In genomic region chr6:42230320-42231034, GRCh38 we compare ENCODE assay signal across 1 cellular context.
A peak's percentile ranks its signal among the peaks of the same experiment; 100 is the strongest.
TF ChIP-seq lines count a peak whose summit lies in the region.

No MANE protein-coding gene starts in this region.

TF ChIP-seq in HEK293, 187 proteins besides CTCF, POLR2A, EP300 and RAD21 (continued from another document):
- TF ChIP-seq ZNF280C (tag by site-specific recombination; IDR thresholded peaks at IDR 0.05) (no peak), ZNF362 (tag by site-specific recombination; IDR thresholded peaks at IDR 0.05) (no peak), ZNF398 (tag by site-specific recombination; IDR thresholded peaks at IDR 0.05) (no peak), ZNF677 (tag by site-specific recombination; IDR thresholded peaks at IDR 0.05) (no peak), ZNF473 (tag by site-specific recombination; IDR thresholded peaks at IDR 0.05) (no peak), ZNF140 (tag by site-specific recombination; IDR thresholded peaks at IDR 0.05) (no peak), EGR2 (tag by site-specific recombination; IDR thresholded peaks at IDR 0.05; ENCODE audit: low read depth) (peak; percentile 64), ZFHX2 (tag by site-specific recombination; conservative IDR thresholded peaks at IDR 0.05) (peak; percentile 70), ZNF10 (tag by site-specific recombination; IDR thresholded peaks at IDR 0.05) (0 out of 2 replicates have a peak, but pooled peaks have one; percentile 24), ZNF654 (tag by site-specific recombination; IDR thresholded peaks at IDR 0.05; ENCODE audit: low read depth) (peak; percentile 70), GFI1B (tag by site-specific recombination; IDR thresholded peaks at IDR 0.05) (no peak), ZNF629 (tag by site-specific recombination; IDR thresholded peaks at IDR 0.05) (0 out of 2 replicates have a peak, but pooled peaks have one; percentile 17), ZBTB49 (tag by site-specific recombination; IDR thresholded peaks at IDR 0.05; ENCODE audit: low read depth) (no peak)
